ENCODE assay signal across 8 cellular contexts in genomic region chr2:69386376-69386775, GRCh38. TPM values are rescaled to one million over a fixed set of nuclear protein-coding genes. Genes with fewer than 3 reads are reported as not detected.
DNase-seq lines count a peak whose midpoint lies in the region; ATAC-seq and TF ChIP-seq lines count a peak whose summit lies in the region.

No MANE protein-coding gene starts in this region.

- no peaks in the 10 kb centered on the region for H3K27me3 ChIP-seq in CD8-positive, alpha-beta memory T cell (ENCODE audit: insufficient read depth, low read length, poor library complexity, severe bottlenecking)
- H3K27me3 ChIP-seq in spleen (replicated peaks in 1 of 7), result no peaks in the 10 kb centered on the region

- peak overlapping the region; percentile 83 to 97 (median 91) for H3K4me3 Mint-ChIP-seq in CD8-positive, alpha-beta memory T cell
- H3K4me3 Mint-ChIP-seq in T-cell, result peak overlapping the region; percentile 80 to 87 (median 84)

- peak overlapping the region; percentile 73 for H3K4me3 ChIP-seq in CD8-positive, alpha-beta memory T cell (ENCODE audit: low read length)
- peak overlapping the region; percentile 72 to 98 (median 92) for H3K4me3 ChIP-seq in spleen

- H3K9me3 ChIP-seq in CD8-positive, alpha-beta memory T cell (ENCODE audit: low read length), result no peaks in the 10 kb centered on the region
- H3K9me3 ChIP-seq in spleen, result no peaks in the 10 kb centered on the region

- H3K36me3 Mint-ChIP-seq in CD8-positive, alpha-beta memory T cell, result peaks cover 0 to 10% (median 0%) of the 10 kb centered on the region in 3 donors
- peaks cover 8% of the 10 kb centered on the region for H3K36me3 Mint-ChIP-seq in T-cell

- DNase-seq in CD8-positive, alpha-beta memory T cell, result peak in 1 of 5 donors; percentile 3
- DNase-seq in T-cell (no peak), globus pallidus (ENCODE audit: low spot score) (peak; percentile 7), spleen (no peak), amniotic stem cell (lab: John Stamatoyannopoulos, UW) (no peak), UCSD-AML1 (lab: John Stamatoyannopoulos, UW; ENCODE audit: unreplicated experiment) (no peak)
- DNase-seq in stimulated activated CD4-positive, alpha-beta T cell treated with anti-CD3 and anti-CD28 coated beads, Interleukin-2, amount 100 ng/mL, for 24 hours, result no peak

- H3K4me1 Mint-ChIP-seq in CD8-positive, alpha-beta memory T cell, result peaks cover 38 to 57% (median 53%) of the 10 kb centered on the region in 3 donors
- peaks cover 46 to 53% (median 51%) of the 10 kb centered on the region in 3 donors for H3K4me1 Mint-ChIP-seq in T-cell

- H3K27ac Mint-ChIP-seq in CD8-positive, alpha-beta memory T cell, result peak overlapping the region; percentile 72 to 97 (median 85)
- H3K27ac Mint-ChIP-seq in T-cell, result peak overlapping the region; percentile 61

- ATAC-seq in GM21717 (IDR thresholded peaks at IDR 0.05; ENCODE audit: unreplicated experiment), result peak; percentile 11
- ATAC-seq in T-cell (replicated peaks in 1 of 4), result no peak

- TF ChIP-seq CTCF in spleen (IDR thresholded peaks at IDR 0.05 in 8 of 11, conservative IDR thresholded peaks at IDR 0.05 in 3 of 11), result no peak

- no peak for TF ChIP-seq POLR2A in spleen (IDR thresholded peaks at IDR 0.05)

- H3K4me1 ChIP-seq in CD8-positive, alpha-beta memory T cell (ENCODE audit: insufficient read depth, low read length), result peaks cover 27% of the 10 kb centered on the region
- H3K4me1 ChIP-seq in spleen, result peaks cover 11 to 70% (median 48%) of the 10 kb centered on the region in 6 donors

- no peaks in the 10 kb centered on the region for H3K9me3 Mint-ChIP-seq in CD8-positive, alpha-beta memory T cell
- H3K9me3 Mint-ChIP-seq in T-cell, result no peaks in the 10 kb centered on the region

- no peaks in the 10 kb centered on the region for H3K36me3 ChIP-seq in CD8-positive, alpha-beta memory T cell (ENCODE audit: insufficient read depth, low read length)
- no peaks in the 10 kb centered on the region for H3K36me3 ChIP-seq in spleen

- 8 to 14% (median 9%) methylated on average over 6 of the region's 6 CpGs for WGBS in spleen, 5 donors

- POLR2A ChIA-PET in CD8-positive, alpha-beta memory T cell (lab: Charles Lee), result interaction anchor here (0.6 to 2.2 kb wide), 2 partner anchors 51 to 1751 kb away, joined by 5 to 9 read pairs; partner anchors contain the start of gene NFU1
- POLR2A ChIA-PET in T-cell (lab: Charles Lee), result interaction anchor here (0.5 to 1.7 kb wide), 4 partner anchors 21 to 51 kb away, joined by 3 to 9 read pairs (median 4); partner anchors contain the start of gene NFU1 (in 1 of the 2)

- CTCF ChIA-PET in CD8-positive, alpha-beta memory T cell (lab: Charles Lee), result interaction anchor here (0.9 to 1.6 kb wide), 3 partner anchors 10 to 53 kb away, joined by 3 to 6 read pairs (median 3); partner anchors contain the start of gene NFU1
- CTCF ChIA-PET in T-cell (lab: Charles Lee), result interaction anchor here (0.6 to 1.8 kb wide), 5 partner anchors 9 to 337 kb away, joined by 3 to 8 read pairs (median 4); partner anchors contain the start of gene NFU1 (in 1 of the 2)

- intact Hi-C loops in spleen (cut with DNase I; ENCODE audit: low total_unique reads), result no loop called here

- H3K27me3 Mint-ChIP-seq in CD8-positive, alpha-beta memory T cell, result peaks cover 0 to 2% of the 10 kb centered on the region in 2 donors
- no peaks in the 10 kb centered on the region for H3K27me3 Mint-ChIP-seq in T-cell

- peak overlapping the region; percentile 80 for H3K27ac ChIP-seq in CD8-positive, alpha-beta memory T cell (ENCODE audit: low read depth, low read length)
- peak overlapping the region; percentile 73 to 94 (median 88) for H3K27ac ChIP-seq in spleen

RNA-seq across cellular contexts. Expression of gene GFPT1, which starts 0.7 kb away (rescaled TPM):
- 10 to 100 TPM; 38.7 to 40.0 TPM for total RNA-seq in CD8-positive, alpha-beta memory T cell
- polyA plus RNA-seq in CD8-positive, alpha-beta memory T cell, result 10.7 TPM
- 10 to 100 TPM; 14.9 to 22.1 (median 19.8) TPM for total RNA-seq in T-cell
- total RNA-seq in spleen, result 10 to 100 TPM; 15.8 to 27.7 (median 22.1) TPM
- polyA plus RNA-seq in spleen, result 1 to 10 TPM; 2.4 to 4.0 (median 3.5) TPM

RNA-seq across cellular contexts. Expression of gene NFU1, which starts 50.9 kb away (rescaled TPM):
- 10 to 100 TPM; 40.4 to 43.2 TPM for total RNA-seq in CD8-positive, alpha-beta memory T cell
- 78.3 TPM for polyA plus RNA-seq in CD8-positive, alpha-beta memory T cell
- total RNA-seq in T-cell, result 10 to 100 TPM; 20.6 to 31.9 (median 22.5) TPM
- 10 to 100 TPM; 24.8 to 36.2 (median 27.8) TPM for total RNA-seq in spleen
- polyA plus RNA-seq in spleen, result 10 to 100 TPM; 45.5 to 53.0 (median 48.4) TPM
